19 cellular contexts compared by ENCODE assay signal in genomic region chrX:15721911-15722310, GRCh38. TPM values are rescaled to one million over a fixed set of nuclear protein-coding genes. Genes with fewer than 3 reads are reported as not detected.
"Had no signal": no experiment of that assay in that cellular context is flagged by ENCODE, and none has a peak within 500 bp of the region (broad histone marks: within the 10 kb centered on the region; RNA-seq: fewer than 3 reads in every experiment).

No MANE protein-coding gene starts in this region.

- DNase-seq: activated CD4-positive, alpha-beta T cell treated with anti-CD3 and anti-CD28 coated beads, Interleukin-2, amount 50 U/mL, for 4 hours; activated gamma-delta T cell treated with Interleukin-2 at 50 U/mL for 16 hours; amniotic stem cell; caudate nucleus; left cardiac atrium; mesenchymal stem cell; mucosa of descending colon; naive thymus-derived CD8-positive, alpha-beta T cell; ovary; right lobe of liver; spleen; stimulated activated CD8-positive, alpha-beta memory T cell treated with anti-CD3 and anti-CD28 coated beads, Interleukin-4, amount 100 ng/mL, for 48 hours; stimulated activated naive CD4-positive, alpha-beta T cell; T-helper 17 cell; thyroid gland; WERI-Rb-1 had no signal

- ATAC-seq: activated naive CD4-positive, alpha-beta T cell treated with anti-CD3 and anti-CD28 coated beads, Interleukin-2, amount 50 U/mL, for 72 hours; left cardiac atrium; mucosa of descending colon; naive thymus-derived CD8-positive, alpha-beta T cell; right lobe of liver; T-helper 17 cell had no signal

- H3K4me1 Mint-ChIP-seq: naive thymus-derived CD8-positive, alpha-beta T cell; T-helper 17 cell had no signal

- H3K9me3 ChIP-seq: mucosa of descending colon, ovary, right lobe of liver, spleen, thyroid gland had no signal

- H3K27ac Mint-ChIP-seq: activated naive CD4-positive, alpha-beta T cell treated with anti-CD3 and anti-CD28 coated beads, Interleukin-2, amount 50 U/mL, for 72 hours; activated T-helper 1 cell treated with anti-CD3 and anti-CD28 coated beads, Interleukin-12 subunit alpha, Interleukin-12 subunit beta, Interleukin-2, Interleukin-4 antibody, amounts not matched to agents 30 ng/mL and 10 ng/mL and 1 ng/mL, durations not matched to agents 14 hours and 24 hours and 36 hours; brain; T-helper 17 cell had no signal

- H3K4me1 ChIP-seq: right lobe of liver, spleen, thyroid gland had no signal

- H3K4me3 Mint-ChIP-seq: activated T-helper 1 cell treated with anti-CD3 and anti-CD28 coated beads, Interleukin-12 subunit alpha, Interleukin-12 subunit beta, Interleukin-2, Interleukin-4 antibody, amounts not matched to agents 30 ng/mL and 10 ng/mL and 1 ng/mL, durations not matched to agents 14 hours and 24 hours and 36 hours; brain; naive thymus-derived CD8-positive, alpha-beta T cell; T-helper 17 cell had no signal

- H3K27me3 Mint-ChIP-seq: brain; naive thymus-derived CD8-positive, alpha-beta T cell; T-helper 17 cell had no signal

- H3K36me3 Mint-ChIP-seq: activated naive CD4-positive, alpha-beta T cell treated with anti-CD3 and anti-CD28 coated beads, Interleukin-2, amount 50 U/mL, for 72 hours had no signal

- H3K4me3 ChIP-seq: mucosa of descending colon, ovary, right lobe of liver, spleen, thyroid gland had no signal

- H3K36me3 ChIP-seq: ovary, right lobe of liver, spleen, thyroid gland, WERI-Rb-1 had no signal

- H3K9me3 Mint-ChIP-seq: activated naive CD4-positive, alpha-beta T cell treated with anti-CD3 and anti-CD28 coated beads, Interleukin-2, amount 50 U/mL, for 72 hours; activated T-helper 1 cell treated with anti-CD3 and anti-CD28 coated beads, Interleukin-12 subunit alpha, Interleukin-12 subunit beta, Interleukin-2, Interleukin-4 antibody, amounts not matched to agents 30 ng/mL and 10 ng/mL and 1 ng/mL, durations not matched to agents 14 hours and 24 hours and 36 hours; brain; naive thymus-derived CD8-positive, alpha-beta T cell had no signal

- H3K27ac ChIP-seq: ovary, right lobe of liver, spleen, thyroid gland, WERI-Rb-1 had no signal

- H3K27me3 ChIP-seq: ovary, right lobe of liver, spleen, thyroid gland had no signal

RNA-seq across cellular contexts. Expression of gene CLTRN, which starts 57.3 kb away (rescaled TPM):
- total RNA-seq: activated T-helper 1 cell treated with anti-CD3 and anti-CD28 coated beads, Interleukin-12 subunit alpha, Interleukin-12 subunit beta, Interleukin-2, Interleukin-4 antibody, amounts not matched to agents 30 ng/mL and 10 ng/mL and 1 ng/mL, durations not matched to agents 14 hours and 24 hours and 36 hours had no signal
